Comparison of ENCODE assay signal across 2 cellular contexts in genomic region chr7:1029637-1030443, GRCh38.
TF ChIP-seq lines count a peak whose summit lies in the region.

No MANE protein-coding gene starts in this region.

TF ChIP-seq in HEK293, 187 proteins besides CTCF, POLR2A, EP300 and RAD21:
- TF ChIP-seq ZNF311 (tag by site-specific recombination; IDR thresholded peaks at IDR 0.05; ENCODE audit: borderline replicate concordance) (no peak), EGR2 (tag by site-specific recombination; IDR thresholded peaks at IDR 0.05; ENCODE audit: low read depth) (peak; percentile 53), ZFHX2 (tag by site-specific recombination; conservative IDR thresholded peaks at IDR 0.05) (peak; percentile 31; the same call in 1 of the 2 replicates)

TF ChIP-seq in GM12878, 131 proteins besides CTCF, POLR2A, EP300 and RAD21:
- TF ChIP-seq BACH1 (IDR thresholded peaks at IDR 0.05; ENCODE audit: borderline replicate concordance) (no peak), RUNX3 (IDR thresholded peaks at IDR 0.05; ENCODE audit: low read length) (no peak), RELA (IDR thresholded peaks at IDR 0.05; ENCODE audit: borderline replicate concordance, partially characterized antibody) (no peak), MLLT1 (IDR thresholded peaks at IDR 0.05) (peak; percentile 62; the same call in 1 of the 2 replicates), SMC3 (IDR thresholded peaks at IDR 0.05; ENCODE audit: borderline replicate concordance, low read length) (no peak)
